Comparison of ENCODE assay signal across 1 cellular context in genomic region chr11:112588252-112588668, GRCh38.
TF ChIP-seq lines count a peak whose summit lies in the region.

No MANE protein-coding gene starts in this region.

TF ChIP-seq in HEK293, 187 proteins besides CTCF, POLR2A, EP300 and RAD21 (continued from another document):
- TF ChIP-seq, protein P1, sequence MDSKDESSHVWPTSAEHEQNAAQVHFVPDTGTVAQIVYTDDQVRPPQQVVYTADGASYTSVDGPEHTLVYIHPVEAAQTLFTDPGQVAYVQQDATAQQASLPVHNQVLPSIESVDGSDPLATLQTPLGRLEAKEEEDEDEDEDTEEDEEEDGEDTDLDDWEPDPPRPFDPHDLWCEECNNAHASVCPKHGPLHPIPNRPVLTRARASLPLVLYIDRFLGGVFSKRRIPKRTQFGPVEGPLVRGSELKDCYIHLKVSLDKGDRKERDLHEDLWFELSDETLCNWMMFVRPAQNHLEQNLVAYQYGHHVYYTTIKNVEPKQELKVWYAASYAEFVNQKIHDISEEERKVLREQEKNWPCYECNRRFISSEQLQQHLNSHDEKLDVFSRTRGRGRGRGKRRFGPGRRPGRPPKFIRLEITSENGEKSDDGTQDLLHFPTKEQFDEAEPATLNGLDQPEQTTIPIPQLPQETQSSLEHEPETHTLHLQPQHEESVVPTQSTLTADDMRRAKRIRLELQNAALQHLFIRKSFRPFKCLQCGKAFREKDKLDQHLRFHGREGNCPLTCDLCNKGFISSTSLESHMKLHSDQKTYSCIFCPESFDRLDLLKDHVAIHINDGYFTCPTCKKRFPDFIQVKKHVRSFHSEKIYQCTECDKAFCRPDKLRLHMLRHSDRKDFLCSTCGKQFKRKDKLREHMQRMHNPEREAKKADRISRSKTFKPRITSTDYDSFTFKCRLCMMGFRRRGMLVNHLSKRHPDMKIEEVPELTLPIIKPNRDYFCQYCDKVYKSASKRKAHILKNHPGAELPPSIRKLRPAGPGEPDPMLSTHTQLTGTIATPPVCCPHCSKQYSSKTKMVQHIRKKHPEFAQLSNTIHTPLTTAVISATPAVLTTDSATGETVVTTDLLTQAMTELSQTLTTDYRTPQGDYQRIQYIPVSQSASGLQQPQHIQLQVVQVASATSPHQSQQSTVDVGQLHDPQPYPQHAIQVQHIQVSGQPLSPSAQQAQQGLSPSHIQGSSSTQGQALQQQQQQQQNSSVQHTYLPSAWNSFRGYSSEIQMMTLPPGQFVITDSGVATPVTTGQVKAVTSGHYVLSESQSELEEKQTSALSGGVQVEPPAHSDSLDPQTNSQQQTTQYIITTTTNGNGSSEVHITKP (tag by site-specific recombination; IDR thresholded peaks at IDR 0.05): no peak
- TF ChIP-seq ZNF280D (tag by site-specific recombination; IDR thresholded peaks at IDR 0.05) (no peak), ZNF37A (tag by site-specific recombination; IDR thresholded peaks at IDR 0.05) (no peak), ZNF274 (IDR thresholded peaks at IDR 0.05; ENCODE audit: low read length) (no peak), ZNF274 (tag by site-specific recombination; IDR thresholded peaks at IDR 0.05; ENCODE audit: borderline replicate concordance) (no peak), PBX3 (CRISPR knock-in tag; IDR thresholded peaks at IDR 0.05) (no peak), PRDM1 (tag by site-specific recombination; IDR thresholded peaks at IDR 0.05) (no peak), ZNF26 (tag by site-specific recombination; IDR thresholded peaks at IDR 0.05) (no peak), ZNF19 (tag by site-specific recombination; IDR thresholded peaks at IDR 0.05; ENCODE audit: low read depth) (no peak), ZFP37 (tag by site-specific recombination; IDR thresholded peaks at IDR 0.05) (no peak), ZNF555 (tag by site-specific recombination; conservative IDR thresholded peaks at IDR 0.05) (no peak), ZNF473 (tag by site-specific recombination; IDR thresholded peaks at IDR 0.05) (no peak), ZNF658 (tag by site-specific recombination; IDR thresholded peaks at IDR 0.05) (no peak), YY1 (tag by site-specific recombination; IDR thresholded peaks at IDR 0.05) (no peak), ZNF549 (tag by site-specific recombination; IDR thresholded peaks at IDR 0.05) (no peak)
- TF ChIP-seq, protein P2, sequence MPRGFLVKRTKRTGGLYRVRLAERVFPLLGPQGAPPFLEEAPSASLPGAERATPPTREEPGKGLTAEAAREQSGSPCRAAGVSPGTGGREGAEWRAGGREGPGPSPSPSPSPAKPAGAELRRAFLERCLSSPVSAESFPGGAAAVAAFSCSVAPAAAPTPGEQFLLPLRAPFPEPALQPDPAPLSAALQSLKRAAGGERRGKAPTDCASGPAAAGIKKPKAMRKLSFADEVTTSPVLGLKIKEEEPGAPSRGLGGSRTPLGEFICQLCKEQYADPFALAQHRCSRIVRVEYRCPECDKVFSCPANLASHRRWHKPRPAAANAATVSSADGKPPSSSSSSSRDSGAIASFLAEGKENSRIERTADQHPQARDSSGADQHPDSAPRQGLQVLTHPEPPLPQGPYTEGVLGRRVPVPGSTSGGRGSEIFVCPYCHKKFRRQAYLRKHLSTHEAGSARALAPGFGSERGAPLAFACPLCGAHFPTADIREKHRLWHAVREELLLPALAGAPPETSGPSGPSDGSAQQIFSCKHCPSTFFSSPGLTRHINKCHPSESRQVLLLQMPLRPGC (tag by site-specific recombination; IDR thresholded peaks at IDR 0.05): no peak
- TF ChIP-seq, protein P3, sequence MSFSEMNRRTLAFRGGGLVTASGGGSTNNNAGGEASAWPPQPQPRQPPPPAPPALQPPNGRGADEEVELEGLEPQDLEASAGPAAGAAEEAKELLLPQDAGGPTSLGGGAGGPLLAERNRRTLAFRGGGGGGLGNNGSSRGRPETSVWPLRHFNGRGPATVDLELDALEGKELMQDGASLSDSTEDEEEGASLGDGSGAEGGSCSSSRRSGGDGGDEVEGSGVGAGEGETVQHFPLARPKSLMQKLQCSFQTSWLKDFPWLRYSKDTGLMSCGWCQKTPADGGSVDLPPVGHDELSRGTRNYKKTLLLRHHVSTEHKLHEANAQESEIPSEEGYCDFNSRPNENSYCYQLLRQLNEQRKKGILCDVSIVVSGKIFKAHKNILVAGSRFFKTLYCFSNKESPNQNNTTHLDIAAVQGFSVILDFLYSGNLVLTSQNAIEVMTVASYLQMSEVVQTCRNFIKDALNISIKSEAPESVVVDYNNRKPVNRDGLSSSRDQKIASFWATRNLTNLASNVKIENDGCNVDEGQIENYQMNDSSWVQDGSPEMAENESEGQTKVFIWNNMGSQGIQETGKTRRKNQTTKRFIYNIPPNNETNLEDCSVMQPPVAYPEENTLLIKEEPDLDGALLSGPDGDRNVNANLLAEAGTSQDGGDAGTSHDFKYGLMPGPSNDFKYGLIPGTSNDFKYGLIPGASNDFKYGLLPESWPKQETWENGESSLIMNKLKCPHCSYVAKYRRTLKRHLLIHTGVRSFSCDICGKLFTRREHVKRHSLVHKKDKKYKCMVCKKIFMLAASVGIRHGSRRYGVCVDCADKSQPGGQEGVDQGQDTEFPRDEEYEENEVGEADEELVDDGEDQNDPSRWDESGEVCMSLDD (tag by site-specific recombination; IDR thresholded peaks at IDR 0.05): no peak
- TF ChIP-seq, protein P4, sequence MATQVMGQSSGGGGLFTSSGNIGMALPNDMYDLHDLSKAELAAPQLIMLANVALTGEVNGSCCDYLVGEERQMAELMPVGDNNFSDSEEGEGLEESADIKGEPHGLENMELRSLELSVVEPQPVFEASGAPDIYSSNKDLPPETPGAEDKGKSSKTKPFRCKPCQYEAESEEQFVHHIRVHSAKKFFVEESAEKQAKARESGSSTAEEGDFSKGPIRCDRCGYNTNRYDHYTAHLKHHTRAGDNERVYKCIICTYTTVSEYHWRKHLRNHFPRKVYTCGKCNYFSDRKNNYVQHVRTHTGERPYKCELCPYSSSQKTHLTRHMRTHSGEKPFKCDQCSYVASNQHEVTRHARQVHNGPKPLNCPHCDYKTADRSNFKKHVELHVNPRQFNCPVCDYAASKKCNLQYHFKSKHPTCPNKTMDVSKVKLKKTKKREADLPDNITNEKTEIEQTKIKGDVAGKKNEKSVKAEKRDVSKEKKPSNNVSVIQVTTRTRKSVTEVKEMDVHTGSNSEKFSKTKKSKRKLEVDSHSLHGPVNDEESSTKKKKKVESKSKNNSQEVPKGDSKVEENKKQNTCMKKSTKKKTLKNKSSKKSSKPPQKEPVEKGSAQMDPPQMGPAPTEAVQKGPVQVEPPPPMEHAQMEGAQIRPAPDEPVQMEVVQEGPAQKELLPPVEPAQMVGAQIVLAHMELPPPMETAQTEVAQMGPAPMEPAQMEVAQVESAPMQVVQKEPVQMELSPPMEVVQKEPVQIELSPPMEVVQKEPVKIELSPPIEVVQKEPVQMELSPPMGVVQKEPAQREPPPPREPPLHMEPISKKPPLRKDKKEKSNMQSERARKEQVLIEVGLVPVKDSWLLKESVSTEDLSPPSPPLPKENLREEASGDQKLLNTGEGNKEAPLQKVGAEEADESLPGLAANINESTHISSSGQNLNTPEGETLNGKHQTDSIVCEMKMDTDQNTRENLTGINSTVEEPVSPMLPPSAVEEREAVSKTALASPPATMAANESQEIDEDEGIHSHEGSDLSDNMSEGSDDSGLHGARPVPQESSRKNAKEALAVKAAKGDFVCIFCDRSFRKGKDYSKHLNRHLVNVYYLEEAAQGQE (tag by site-specific recombination; IDR thresholded peaks at IDR 0.05): no peak
- TF ChIP-seq, protein P5, sequence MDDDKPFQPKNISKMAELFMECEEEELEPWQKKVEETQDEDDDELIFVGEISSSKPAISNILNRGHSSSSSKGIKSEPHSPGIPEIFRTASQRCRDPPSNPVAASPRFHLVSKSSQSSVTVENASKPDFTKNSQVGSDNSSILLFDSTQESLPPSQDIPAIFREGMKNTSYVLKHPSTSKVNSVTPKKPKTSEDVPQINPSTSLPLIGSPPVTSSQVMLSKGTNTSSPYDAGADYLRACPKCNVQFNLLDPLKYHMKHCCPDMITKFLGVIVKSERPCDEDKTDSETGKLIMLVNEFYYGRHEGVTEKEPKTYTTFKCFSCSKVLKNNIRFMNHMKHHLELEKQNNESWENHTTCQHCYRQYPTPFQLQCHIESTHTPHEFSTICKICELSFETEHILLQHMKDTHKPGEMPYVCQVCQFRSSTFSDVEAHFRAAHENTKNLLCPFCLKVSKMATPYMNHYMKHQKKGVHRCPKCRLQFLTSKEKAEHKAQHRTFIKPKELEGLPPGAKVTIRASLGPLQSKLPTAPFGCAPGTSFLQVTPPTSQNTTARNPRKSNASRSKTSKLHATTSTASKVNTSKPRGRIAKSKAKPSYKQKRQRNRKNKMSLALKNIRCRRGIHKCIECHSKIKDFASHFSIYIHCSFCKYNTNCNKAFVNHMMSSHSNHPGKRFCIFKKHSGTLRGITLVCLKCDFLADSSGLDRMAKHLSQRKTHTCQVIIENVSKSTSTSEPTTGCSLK (tag by site-specific recombination; IDR thresholded peaks at IDR 0.05): no peak
